In the genomic region with DNA sequence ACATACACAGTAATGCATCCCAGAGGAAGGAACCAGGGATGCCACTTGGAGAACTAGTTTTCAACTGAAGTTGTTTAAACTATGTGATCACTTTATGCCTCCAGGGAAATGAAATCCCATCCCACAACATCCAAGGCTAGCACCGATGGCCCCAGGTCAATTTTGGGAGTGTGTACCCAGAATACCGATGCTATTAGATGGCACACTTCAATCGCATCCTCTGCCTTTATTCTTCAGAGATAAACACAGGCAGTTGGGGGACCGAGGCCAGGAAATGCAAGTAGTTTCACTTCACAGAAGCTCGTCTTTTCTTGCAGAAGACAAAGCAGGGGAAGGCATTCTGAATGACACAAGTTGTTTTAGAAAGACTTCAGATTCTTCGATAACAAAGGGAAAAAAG, we compare ENCODE assay signal across 10 cellular contexts. TPM values are rescaled to one million over a fixed set of nuclear protein-coding genes. Genes with fewer than 3 reads are reported as not detected.
A peak's percentile ranks its signal among the peaks of the same experiment; 100 is the strongest.
DNase-seq lines count a peak whose midpoint lies in the region; ATAC-seq and TF ChIP-seq lines count a peak whose summit lies in the region.
"Had no signal": no experiment of that assay in that cellular context is flagged by ENCODE, and none has a peak within 500 bp of the region (broad histone marks: within the 10 kb centered on the region; RNA-seq: fewer than 3 reads in every experiment).

No MANE protein-coding gene starts in this region.

- peaks cover 6% of the 10 kb centered on the region for H3K36me3 Mint-ChIP-seq in activated naive CD4-positive, alpha-beta T cell treated with anti-CD3 and anti-CD28 coated beads, Interleukin-2, amount 50 U/mL, for 24 hours
- H3K36me3 Mint-ChIP-seq in osteocyte (ENCODE audit: unreplicated experiment) (peaks cover 14% of the 10 kb centered on the region), Calu3 (ENCODE audit: insufficient read depth, unreplicated experiment) (peaks cover 6% of the 10 kb centered on the region)

- no peaks in the 10 kb centered on the region for H3K27me3 Mint-ChIP-seq in activated naive CD4-positive, alpha-beta T cell treated with anti-CD3 and anti-CD28 coated beads, Interleukin-2, amount 50 U/mL, for 24 hours
- H3K27me3 Mint-ChIP-seq in osteocyte (ENCODE audit: unreplicated experiment) (no peaks in the 10 kb centered on the region), Calu3 (ENCODE audit: unreplicated experiment) (no peaks in the 10 kb centered on the region)

- no peak for DNase-seq in osteocyte (ENCODE audit: extremely low spot score, unreplicated experiment)
- no peak for DNase-seq in Calu3
- no peak for DNase-seq in NK-92 (lab: John Stamatoyannopoulos, UW; ENCODE audit: unreplicated experiment)
- DNase-seq in hypothalamus (lab: John Stamatoyannopoulos, UW), result no peak
- DNase-seq in NCI-H2171 (lab: John Stamatoyannopoulos, UW), result no peak
- DNase-seq: islet precursor cell had no signal

- H3K4me3 Mint-ChIP-seq in activated naive CD4-positive, alpha-beta T cell treated with anti-CD3 and anti-CD28 coated beads, Interleukin-2, amount 50 U/mL, for 24 hours, result peak overlapping the region; percentile 90
- H3K4me3 Mint-ChIP-seq in osteocyte (ENCODE audit: unreplicated experiment), result peak overlapping the region; percentile 38
- no peak overlapping the region for H3K4me3 Mint-ChIP-seq in Calu3 (ENCODE audit: low read depth, unreplicated experiment)

- peak overlapping the region; percentile 96 for H3K27ac Mint-ChIP-seq in activated naive CD4-positive, alpha-beta T cell treated with anti-CD3 and anti-CD28 coated beads, Interleukin-2, amount 50 U/mL, for 24 hours
- H3K27ac Mint-ChIP-seq in osteocyte (ENCODE audit: unreplicated experiment) (peak overlapping the region; percentile 79), Calu3 (ENCODE audit: unreplicated experiment) (no peak overlapping the region)

- TF ChIP-seq CTCF in osteocyte (IDR thresholded peaks at IDR 0.05) (no peak), Calu3 (IDR thresholded peaks at IDR 0.05; ENCODE audit: unreplicated experiment) (no peak)

- BruUV-seq in Calu3 (replicated peaks; lab: Mats Ljungman, UMichigan), result no TSS peak

- H3K4me1 Mint-ChIP-seq in activated naive CD4-positive, alpha-beta T cell treated with anti-CD3 and anti-CD28 coated beads, Interleukin-2, amount 50 U/mL, for 24 hours, result peaks cover 91% of the 10 kb centered on the region
- peaks cover 83% of the 10 kb centered on the region for H3K4me1 Mint-ChIP-seq in osteocyte (ENCODE audit: unreplicated experiment)
- peaks cover 12% of the 10 kb centered on the region for H3K4me1 Mint-ChIP-seq in Calu3 (ENCODE audit: low read depth, unreplicated experiment)

- intact Hi-C loops in Calu3 (cut with micrococcal nuclease; ENCODE audit: unreplicated experiment), result no loop called here

- H3K9me3 Mint-ChIP-seq in activated naive CD4-positive, alpha-beta T cell treated with anti-CD3 and anti-CD28 coated beads, Interleukin-2, amount 50 U/mL, for 24 hours, result no peaks in the 10 kb centered on the region
- H3K9me3 Mint-ChIP-seq in osteocyte (ENCODE audit: unreplicated experiment), result no peaks in the 10 kb centered on the region
- H3K9me3 Mint-ChIP-seq in Calu3 (ENCODE audit: low read depth, unreplicated experiment), result no peaks in the 10 kb centered on the region

- peak; percentile 42 for ATAC-seq in GM18502 (IDR thresholded peaks at IDR 0.05; ENCODE audit: poor library complexity, unreplicated experiment)
- ATAC-seq in HG03442 (IDR thresholded peaks at IDR 0.05; ENCODE audit: unreplicated experiment), result peak; percentile 37
- ATAC-seq: Panc1 had no signal

- CTCF ChIA-PET in Calu3 (lab: Charles Lee), result no interaction called here

RNA-seq across cellular contexts. Expression of gene STK24, which starts 13.8 kb away (rescaled TPM):
- 139 and 142 TPM in 2 replicates for total RNA-seq in osteocyte
- 51.2 and 55.3 TPM in 2 replicates for total RNA-seq in Calu3 (2022)
